23 cellular contexts compared by ENCODE assay signal in genomic region chr13:40127925-40128324, GRCh38.
"Had no signal": no experiment of that assay in that cellular context is flagged by ENCODE, and none has a peak within 500 bp of the region (broad histone marks: within the 10 kb centered on the region; RNA-seq: fewer than 3 reads in every experiment).

No MANE protein-coding gene starts in this region.

- H3K27ac Mint-ChIP-seq: activated CD8-positive, alpha-beta memory T cell treated with anti-CD3 and anti-CD28 coated beads, Interleukin-2, amount 10 ng/mL, durations not matched to agents 7 days and 5 days; activated naive CD8-positive, alpha-beta T cell treated with anti-CD3 and anti-CD28 coated beads, Interleukin-2, amount 50 U/mL, for 24 hours; endodermal cell; natural killer cell treated with Interleukin-12 subunit alpha and Interleukin-12 subunit beta and Interleukin-15 and Interleukin-18, amount 100 ng/mL, for 72 hours; T-helper 2 cell treated with Interferon-gamma antibody and Interleukin-4, amounts not matched to agents 5 μg/mL and 100 μg/mL, for 36 hours had no signal

- H3K27me3 Mint-ChIP-seq: activated CD8-positive, alpha-beta memory T cell treated with anti-CD3 and anti-CD28 coated beads, Interleukin-2, amount 10 ng/mL, durations not matched to agents 7 days and 5 days; activated naive CD8-positive, alpha-beta T cell treated with anti-CD3 and anti-CD28 coated beads, Interleukin-2, amount 50 U/mL, for 24 hours; natural killer cell treated with Interleukin-12 subunit alpha and Interleukin-12 subunit beta and Interleukin-15 and Interleukin-18, amount 100 ng/mL, for 72 hours had no signal

- H3K27me3 ChIP-seq: esophagus squamous epithelium, gastroesophageal sphincter, ovary, right atrium auricular region, thyroid gland had no signal

- H3K4me3 Mint-ChIP-seq: activated CD8-positive, alpha-beta memory T cell treated with anti-CD3 and anti-CD28 coated beads, Interleukin-2, amount 10 ng/mL, durations not matched to agents 7 days and 5 days; activated naive CD8-positive, alpha-beta T cell treated with anti-CD3 and anti-CD28 coated beads, Interleukin-2, amount 50 U/mL, for 24 hours; endodermal cell; natural killer cell treated with Interleukin-12 subunit alpha and Interleukin-12 subunit beta and Interleukin-15 and Interleukin-18, amount 100 ng/mL, for 72 hours; T-helper 2 cell treated with Interferon-gamma antibody and Interleukin-4, amounts not matched to agents 5 μg/mL and 100 μg/mL, for 36 hours had no signal

- ATAC-seq: activated CD8-positive, alpha-beta memory T cell treated with anti-CD3 and anti-CD28 coated beads, Interleukin-2, amount 10 ng/mL, durations not matched to agents 7 days and 5 days; activated naive CD8-positive, alpha-beta T cell treated with anti-CD3 and anti-CD28 coated beads, Interleukin-2, amount 50 U/mL, for 24 hours; gastroesophageal sphincter; left ventricle myocardium superior; natural killer cell treated with Interleukin-12 subunit alpha and Interleukin-12 subunit beta and Interleukin-15 and Interleukin-18, amount 100 ng/mL, for 72 hours; psoas muscle; stimulated activated naive CD8-positive, alpha-beta T cell treated with anti-CD3 and anti-CD28 coated beads, Interleukin-15, Interleukin-2, amounts not matched to agents 100 U/mL and 50 U/mL, for 24 hours had no signal

- H3K4me1 ChIP-seq: esophagus squamous epithelium, gastroesophageal sphincter, right atrium auricular region, thyroid gland had no signal

- H3K27ac ChIP-seq: esophagus squamous epithelium, gastroesophageal sphincter, ovary, psoas muscle, right atrium auricular region, thyroid gland, WERI-Rb-1 had no signal

- H3K36me3 ChIP-seq: esophagus squamous epithelium, gastroesophageal sphincter, ovary, right atrium auricular region, thyroid gland, WERI-Rb-1 had no signal

- H3K9me3 ChIP-seq: esophagus squamous epithelium, gastroesophageal sphincter, ovary, psoas muscle, right atrium auricular region, thyroid gland had no signal

- H3K4me3 ChIP-seq: esophagus squamous epithelium, gastroesophageal sphincter, ovary, psoas muscle, right atrium auricular region, thyroid gland had no signal

- DNase-seq: activated CD4-positive, alpha-beta T cell treated with anti-CD3 and anti-CD28 coated beads, Interleukin-2, amount 50 U/mL, for 48 hours; activated CD8-positive, alpha-beta memory T cell treated with anti-CD3 and anti-CD28 coated beads, Interleukin-2, amount 10 ng/mL, durations not matched to agents 7 days and 5 days; activated gamma-delta T cell; activated naive CD4-positive, alpha-beta T cell treated with anti-CD3 and anti-CD28 coated beads, Interleukin-2, amount 50 U/mL, for 16 hours; activated naive CD8-positive, alpha-beta T cell treated with anti-CD3 and anti-CD28 coated beads, Interleukin-2, amount 50 U/mL, for 24 hours; activated T-cell treated with anti-CD3 and anti-CD28 coated beads for 4 hours; cortex of kidney; endodermal cell; esophagus squamous epithelium; hypothalamus; left ventricle myocardium superior; mammary epithelial cell; midbrain; ovary; psoas muscle; stimulated activated CD4-positive, alpha-beta T cell treated with anti-CD3 and anti-CD28 coated beads, Interleukin-4, amount 100 ng/mL, for 24 hours; stimulated activated naive CD8-positive, alpha-beta T cell treated with anti-CD3 and anti-CD28 coated beads, Interleukin-15, Interleukin-2, amounts not matched to agents 100 U/mL and 50 U/mL, for 24 hours; thyroid gland; WERI-Rb-1 had no signal
